25 cellular contexts compared by ENCODE assay signal in genomic region chr18:36185157-36185556, GRCh38. TPM values are rescaled to one million over a fixed set of nuclear protein-coding genes. Genes with fewer than 3 reads are reported as not detected.
DNase-seq lines count a peak whose midpoint lies in the region; ATAC-seq and TF ChIP-seq lines count a peak whose summit lies in the region.
"Had no signal": no experiment of that assay in that cellular context is flagged by ENCODE, and none has a peak within 500 bp of the region (broad histone marks: within the 10 kb centered on the region; RNA-seq: fewer than 3 reads in every experiment).

No MANE protein-coding gene starts in this region.

- peaks cover under 1% of the 10 kb centered on the region for H3K4me1 Mint-ChIP-seq in T-helper 2 cell treated with Interferon-gamma antibody and Interleukin-4, amounts not matched to agents 5 μg/mL and 100 μg/mL, for 36 hours (ENCODE audit: low read depth)
- peaks cover 28 to 48% of the 10 kb centered on the region in 2 donors for H3K4me1 Mint-ChIP-seq in stimulated activated naive B cell treated with anti-CD40 and anti-IgM and Interleukin-4, amounts not matched to agents 10 μg/mL and 1 μg/mL and 100 μg/mL, for 72 hours

- H3K27ac ChIP-seq in foreskin keratinocyte, result no peak overlapping the region
- H3K27ac ChIP-seq: gastroesophageal sphincter, left ventricle myocardium inferior, pancreas, skin epidermis had no signal

- peaks cover 3% of the 10 kb centered on the region for H3K4me1 ChIP-seq in foreskin keratinocyte

- ATAC-seq in left lobe of liver, result no peak
- ATAC-seq in stimulated activated naive B cell treated with anti-CD40 and anti-IgM and Interleukin-4, amounts not matched to agents 10 μg/mL and 1 μg/mL and 100 μg/mL, for 72 hours (replicated peaks), result peak; percentile 47 to 59
- ATAC-seq in foreskin keratinocyte, result no peak
- ATAC-seq in Right ventricle myocardium superior (ENCODE audit: poor library complexity), result no peak
- ATAC-seq: activated CD4-positive, alpha-beta T cell treated with anti-CD3 and anti-CD28 coated beads for 36 hours; activated CD8-positive, alpha-beta T cell treated with anti-CD3 and anti-CD28 coated beads, Interleukin-2, amount 10 ng/mL, durations not matched to agents 7 days and 5 days; CD8-positive, alpha-beta T cell; gastroesophageal sphincter; HCT116; pancreas; stimulated activated naive CD8-positive, alpha-beta T cell treated with anti-CD3 and anti-CD28 coated beads, Interleukin-15, amount 100 ng/mL, for 72 hours had no signal

- peaks cover 23% of the 10 kb centered on the region for H3K27me3 Mint-ChIP-seq in T-helper 2 cell treated with Interferon-gamma antibody and Interleukin-4, amounts not matched to agents 5 μg/mL and 100 μg/mL, for 36 hours (ENCODE audit: low read depth)
- H3K27me3 Mint-ChIP-seq in stimulated activated naive B cell treated with anti-CD40 and anti-IgM and Interleukin-4, amounts not matched to agents 10 μg/mL and 1 μg/mL and 100 μg/mL, for 72 hours, result peaks cover 21 to 37% of the 10 kb centered on the region in 2 donors

- DNase-seq in T-helper 2 cell treated with Interferon-gamma antibody and Interleukin-4, amounts not matched to agents 5 μg/mL and 100 μg/mL, for 36 hours (ENCODE audit: low spot score), result no peak
- DNase-seq in T-helper 2 cell, result no peak
- peak; percentile 82 to 88 for DNase-seq in NCI-H526 (lab: John Stamatoyannopoulos, UW)
- peak; percentile 33 for DNase-seq in left lobe of liver (ENCODE audit: low spot score)
- no peak for DNase-seq in stimulated activated naive B cell treated with anti-CD40 and anti-IgM and Interleukin-4, amounts not matched to agents 10 μg/mL and 1 μg/mL and 100 μg/mL, for 72 hours
- no peak for DNase-seq in foreskin keratinocyte
- DNase-seq in Right ventricle myocardium superior, result no peak
- DNase-seq in DMS114 treated with DMSO at 0.1 percent for 48 hours (lab: John Stamatoyannopoulos, UW; ENCODE audit: unreplicated experiment), result no peak
- DNase-seq: activated CD4-positive, alpha-beta T cell treated with anti-CD3 and anti-CD28 coated beads for 36 hours; activated CD8-positive, alpha-beta T cell treated with anti-CD3 and anti-CD28 coated beads, Interleukin-2, amount 10 ng/mL, durations not matched to agents 7 days and 5 days; activated T-cell treated with anti-CD3 and anti-CD28 coated beads, Interleukin-2, amount 50 U/mL, for 1 hour; CD8-positive, alpha-beta T cell; cerebellar nuclear complex; DMS 273 treated with DMSO at 0.1 percent for 48 hours; left ventricle myocardium inferior; NCI-H146; nephron progenitor cell; pancreas; retina; stimulated activated naive CD8-positive, alpha-beta T cell treated with anti-CD3 and anti-CD28 coated beads, Interleukin-15, amount 100 ng/mL, for 72 hours; T-helper 1 cell had no signal

- H3K36me3 Mint-ChIP-seq in T-helper 2 cell treated with Interferon-gamma antibody and Interleukin-4, amounts not matched to agents 5 μg/mL and 100 μg/mL, for 36 hours (ENCODE audit: low read depth), result no peaks in the 10 kb centered on the region
- H3K36me3 Mint-ChIP-seq in stimulated activated naive B cell treated with anti-CD40 and anti-IgM and Interleukin-4, amounts not matched to agents 10 μg/mL and 1 μg/mL and 100 μg/mL, for 72 hours, result peaks cover 0 to 3% of the 10 kb centered on the region in 2 donors
- H3K36me3 Mint-ChIP-seq: CD8-positive, alpha-beta T cell; mesothelial cell of epicardium had no signal

- peaks cover 2% of the 10 kb centered on the region for H3K27me3 ChIP-seq in foreskin keratinocyte
- H3K27me3 ChIP-seq: gastroesophageal sphincter, pancreas had no signal

- H3K27ac Mint-ChIP-seq in T-helper 2 cell treated with Interferon-gamma antibody and Interleukin-4, amounts not matched to agents 5 μg/mL and 100 μg/mL, for 36 hours, result no peak overlapping the region
- H3K27ac Mint-ChIP-seq in stimulated activated naive B cell treated with anti-CD40 and anti-IgM and Interleukin-4, amounts not matched to agents 10 μg/mL and 1 μg/mL and 100 μg/mL, for 72 hours, result no peak overlapping the region
- H3K27ac Mint-ChIP-seq: activated CD4-positive, alpha-beta T cell treated with anti-CD3 and anti-CD28 coated beads for 36 hours; activated CD8-positive, alpha-beta T cell treated with anti-CD3 and anti-CD28 coated beads, Interleukin-2, amount 10 ng/mL, durations not matched to agents 7 days and 5 days; CD8-positive, alpha-beta T cell; mesothelial cell of epicardium; nephron progenitor cell; stimulated activated naive CD8-positive, alpha-beta T cell treated with anti-CD3 and anti-CD28 coated beads, Interleukin-15, amount 100 ng/mL, for 72 hours had no signal

- H3K9me3 Mint-ChIP-seq in T-helper 2 cell treated with Interferon-gamma antibody and Interleukin-4, amounts not matched to agents 5 μg/mL and 100 μg/mL, for 36 hours, result no peaks in the 10 kb centered on the region
- H3K9me3 Mint-ChIP-seq in stimulated activated naive B cell treated with anti-CD40 and anti-IgM and Interleukin-4, amounts not matched to agents 10 μg/mL and 1 μg/mL and 100 μg/mL, for 72 hours, result no peaks in the 10 kb centered on the region
- H3K9me3 Mint-ChIP-seq: CD8-positive, alpha-beta T cell; mesothelial cell of epicardium; nephron progenitor cell; stimulated activated naive CD8-positive, alpha-beta T cell treated with anti-CD3 and anti-CD28 coated beads, Interleukin-15, amount 100 ng/mL, for 72 hours had no signal

- intact Hi-C loops in Right ventricle myocardium superior (cut with DNase I), result loop anchor here (10.0 kb wide), 1 partner anchor 100 kb away; no protein-coding TSS in a partner anchor

- TF ChIP-seq CTCF in foreskin keratinocyte (conservative IDR thresholded peaks at IDR 0.05), result no peak

- peak overlapping the region; percentile 38 for H3K4me3 Mint-ChIP-seq in T-helper 2 cell treated with Interferon-gamma antibody and Interleukin-4, amounts not matched to agents 5 μg/mL and 100 μg/mL, for 36 hours
- no peak overlapping the region for H3K4me3 Mint-ChIP-seq in stimulated activated naive B cell treated with anti-CD40 and anti-IgM and Interleukin-4, amounts not matched to agents 10 μg/mL and 1 μg/mL and 100 μg/mL, for 72 hours
- H3K4me3 Mint-ChIP-seq: activated CD4-positive, alpha-beta T cell treated with anti-CD3 and anti-CD28 coated beads for 36 hours; activated CD8-positive, alpha-beta T cell treated with anti-CD3 and anti-CD28 coated beads, Interleukin-2, amount 10 ng/mL, durations not matched to agents 7 days and 5 days had no signal

RNA-seq across cellular contexts. Expression of gene MOCOS, which starts 2.1 kb away (rescaled TPM):
- total RNA-seq in left lobe of liver (27.4 TPM), foreskin keratinocyte (1.6 and 5.0 TPM in 2 replicates), Right ventricle myocardium superior (0.40 TPM)
- 1.4 and 4.3 TPM in 2 replicates for polyA plus RNA-seq in foreskin keratinocyte
- total RNA-seq: CD8-positive, alpha-beta T cell had no signal

RNA-seq across cellular contexts. Expression of gene ELP2, which starts 55.5 kb away (rescaled TPM):
- total RNA-seq in left lobe of liver (52.1 TPM), foreskin keratinocyte (51.2 and 54.2 TPM in 2 replicates), Right ventricle myocardium superior (47.6 TPM)
- polyA plus RNA-seq in foreskin keratinocyte, result 35.7 and 36.7 TPM in 2 replicates

RNA-seq across cellular contexts. Expression of gene SLC39A6, which starts 56.0 kb away (rescaled TPM):
- total RNA-seq in left lobe of liver (6.6 TPM), foreskin keratinocyte (81.4 and 83.3 TPM in 2 replicates), Right ventricle myocardium superior (11.4 TPM)
- 22.1 and 27.4 TPM in 2 replicates for polyA plus RNA-seq in foreskin keratinocyte

Comparison
In these comparisons a context has a peak if more than half of its experiments do, and no peak if none do; other contexts are left out.
1. DNase-seq: peak in NCI-H526 (2 of 2) and left lobe of liver (single experiment); none in T-helper 2 cell treated with Interferon-gamma antibody and Interleukin-4, amounts not matched to agents 5 μg/mL and 100 μg/mL, for 36 hours (single experiment), T-helper 2 cell (0 of 5), stimulated activated naive B cell treated with anti-CD40 and anti-IgM and Interleukin-4, amounts not matched to agents 10 μg/mL and 1 μg/mL and 100 μg/mL, for 72 hours (single experiment), foreskin keratinocyte (0 of 2), Right ventricle myocardium superior (single experiment) and DMS114 treated with DMSO at 0.1 percent for 48 hours (single experiment).
2. ATAC-seq: peak in stimulated activated naive B cell treated with anti-CD40 and anti-IgM and Interleukin-4, amounts not matched to agents 10 μg/mL and 1 μg/mL and 100 μg/mL, for 72 hours (2 of 2); none in left lobe of liver (single experiment), foreskin keratinocyte (single experiment) and Right ventricle myocardium superior (single experiment).